Comparison of ENCODE assay signal across 1 cellular context in genomic region chr3:45380825-45381167, GRCh38.
TF ChIP-seq lines count a peak whose summit lies in the region.

No MANE protein-coding gene starts in this region.

TF ChIP-seq in K562, 482 proteins besides CTCF, POLR2A, EP300 and RAD21:
- 0 out of 4 replicates have a peak, but pooled peaks of 1 of the 2 experiments have one; percentile 10 for TF ChIP-seq RCOR1 (IDR thresholded peaks at IDR 0.05; ENCODE audit: borderline replicate concordance in 1 of 2, low read depth in 2 of 2, low read length in 2 of 2)
- TF ChIP-seq ELF1 (tag; IDR thresholded peaks at IDR 0.05): peak; percentile 68; the same call in 1 of the 2 replicates
- TF ChIP-seq PRDM10 (IDR thresholded peaks at IDR 0.05; ENCODE audit: partially characterized antibody): peak; percentile 96
- TF ChIP-seq ATF7 (IDR thresholded peaks at IDR 0.05): peak; percentile 40
